Comparison of ENCODE assay signal across 8 cellular contexts in genomic region chr1:43388021-43388575, GRCh38. TPM values are rescaled to one million over a fixed set of nuclear protein-coding genes. Genes with fewer than 3 reads are reported as not detected.
DNase-seq lines count a peak whose midpoint lies in the region; ATAC-seq and TF ChIP-seq lines count a peak whose summit lies in the region.

No MANE protein-coding gene starts in this region.

- no peak overlapping the region for H2AFZ ChIP-seq in SK-N-SH (ENCODE audit: low read depth)
- H2AFZ ChIP-seq in SU-DHL-6 (ENCODE audit: low read depth, low read length, severe bottlenecking), result no peak overlapping the region

- 0 out of 2 replicates have a peak overlapping the region, but pooled peaks have one; percentile 84 for H3K9ac ChIP-seq in SK-N-SH
- 0 out of 2 replicates have a peak overlapping the region, but pooled peaks have one; percentile 75 for H3K9ac ChIP-seq in SU-DHL-6 (ENCODE audit: low read length)
- H3K9ac ChIP-seq in skeletal muscle satellite cell (ENCODE audit: low read depth, low read length), result peak overlapping the region; percentile 96

- no peak overlapping the region for H3K27ac ChIP-seq in SK-N-SH (ENCODE audit: low read depth in 2 of 2, low read length in 1 of 2)
- no peak overlapping the region for H3K27ac ChIP-seq in SU-DHL-6 (ENCODE audit: low read depth, low read length)

- no peaks in the 10 kb centered on the region for H3K9me3 ChIP-seq in SK-N-SH
- no peaks in the 10 kb centered on the region for H3K9me3 ChIP-seq in SU-DHL-6 (ENCODE audit: insufficient read depth, low read length)
- H3K9me3 ChIP-seq in skeletal muscle satellite cell (replicated peaks; ENCODE audit: low read length), result no peaks in the 10 kb centered on the region

- no peak for TF ChIP-seq EP300 in SK-N-SH (IDR thresholded peaks at IDR 0.05; ENCODE audit: borderline replicate concordance in 1 of 2, low read depth in 1 of 2, low read length in 1 of 2)

- TF ChIP-seq RAD21 in SK-N-SH (IDR thresholded peaks at IDR 0.05; ENCODE audit: low read length), result no peak

- H3K36me3 ChIP-seq in SK-N-SH (replicated peaks in 1 of 2; ENCODE audit: control insufficient read depth in 1 of 2, insufficient read depth in 2 of 2, low read length in 1 of 2) (peaks cover 47 to 49% of the 10 kb centered on the region in 2 experiments), SU-DHL-6 (ENCODE audit: low read length) (no peaks in the 10 kb centered on the region), skeletal muscle satellite cell (ENCODE audit: insufficient read depth, low read length) (peaks cover 50% of the 10 kb centered on the region)

- no peaks in the 10 kb centered on the region for H3K9me2 ChIP-seq in SK-N-SH
- no peaks in the 10 kb centered on the region for H3K9me2 ChIP-seq in SU-DHL-6 (replicated peaks; ENCODE audit: insufficient read depth, low read length)

- 80% methylated on average over 4 of the region's 4 CpGs for WGBS in SK-N-SH (ENCODE audit: low lambda C conversion rate)

- no peak for DNase-seq in SK-N-SH

- peak overlapping the region; percentile 80 for H3K4me2 ChIP-seq in SK-N-SH
- H3K4me2 ChIP-seq in SU-DHL-6 (ENCODE audit: low read depth, low read length, poor library complexity, severe bottlenecking), result peak overlapping the region; percentile 86
- H3K4me2 ChIP-seq in skeletal muscle satellite cell (ENCODE audit: low read length), result peak overlapping the region; percentile 89

- H3K4me1 ChIP-seq in SK-N-SH (ENCODE audit: control insufficient read depth in 1 of 2, insufficient read depth in 2 of 2, low read depth in 1 of 2, low read length in 1 of 2), result peaks cover 15 to 19% of the 10 kb centered on the region in 2 experiments; a peak in 3 of 4 replicates
- H3K4me1 ChIP-seq in skeletal muscle satellite cell (ENCODE audit: control insufficient read depth, insufficient read depth, low read length), result peaks cover 20% of the 10 kb centered on the region

- ATAC-seq in SK-N-SH treated with all-trans-retinoic acid at 6 μM for 48 hours (no peak), esophagus mucosa (peak; percentile 90), GM19452 (IDR thresholded peaks at IDR 0.05; ENCODE audit: unreplicated experiment) (no peak), GM21737 (IDR thresholded peaks at IDR 0.05; ENCODE audit: unreplicated experiment) (no peak), GM19455 (IDR thresholded peaks at IDR 0.05; ENCODE audit: unreplicated experiment) (no peak)

- TF ChIP-seq CTCF in SK-N-SH (IDR thresholded peaks at IDR 0.05) (no peak), SU-DHL-6 (IDR thresholded peaks at IDR 0.05; ENCODE audit: insufficient read depth, low read length, poor library complexity, severe bottlenecking) (no peak)

- no peaks in the 10 kb centered on the region for H4K20me1 ChIP-seq in SK-N-SH (ENCODE audit: insufficient read depth)
- H4K20me1 ChIP-seq in SU-DHL-6 (ENCODE audit: low read depth, low read length), result no peaks in the 10 kb centered on the region

- peak overlapping the region; percentile 82 to 83; a peak in 3 of 4 replicates for H3K4me3 ChIP-seq in SK-N-SH (ENCODE audit: low read depth in 2 of 2, low read length in 1 of 2)
- no peak overlapping the region for H3K4me3 ChIP-seq in SU-DHL-6 (ENCODE audit: insufficient read depth, low read length, poor library complexity, severe bottlenecking)
- H3K4me3 ChIP-seq in skeletal muscle satellite cell (ENCODE audit: low read length), result peak overlapping the region; percentile 99

- H3K79me2 ChIP-seq in SK-N-SH (ENCODE audit: insufficient read depth) (peaks cover 64% of the 10 kb centered on the region), SU-DHL-6 (ENCODE audit: insufficient read depth, low read length) (peaks cover 34% of the 10 kb centered on the region)

- no peaks in the 10 kb centered on the region for H3K27me3 ChIP-seq in SK-N-SH (ENCODE audit: insufficient read depth)
- no peaks in the 10 kb centered on the region for H3K27me3 ChIP-seq in SU-DHL-6 (ENCODE audit: low read length)
- no peaks in the 10 kb centered on the region for H3K27me3 ChIP-seq in skeletal muscle satellite cell (ENCODE audit: control insufficient read depth, insufficient read depth, low read length)

- H3F3A ChIP-seq in SK-N-SH (replicated peaks; ENCODE audit: insufficient read depth) (no peaks in the 10 kb centered on the region), SU-DHL-6 (ENCODE audit: insufficient read depth) (no peaks in the 10 kb centered on the region)

- POLR2A ChIA-PET in SK-N-SH (lab: Yijun Ruan, JAX), result interaction anchor here (1.3 kb wide), 1 partner anchor 29 kb away, joined by 4 read pairs; the partner anchor contains the start of gene CDC20

- CTCF ChIA-PET in SK-N-SH (lab: Yijun Ruan, JAX), result interaction anchor here (1.0 to 1.7 kb wide), 4 partner anchors 161 to 547 kb away, joined by 3 to 8 read pairs (median 3); no protein-coding TSS in a partner anchor

TF ChIP-seq in SK-N-SH, 30 proteins besides CTCF, POLR2A, EP300 and RAD21:
- TF ChIP-seq FOSL2 (IDR thresholded peaks at IDR 0.05; ENCODE audit: borderline replicate concordance, low read depth) (no peak), CHD2 (IDR thresholded peaks at IDR 0.05; ENCODE audit: low read length, partially characterized antibody) (no peak), SMC3 (IDR thresholded peaks at IDR 0.05; ENCODE audit: low read depth, low read length) (no peak), USF1 (IDR thresholded peaks at IDR 0.05; ENCODE audit: borderline replicate concordance, low read depth) (no peak)

TF ChIP-seq in SK-N-SH treated with all-trans-retinoic acid at 6 μM for 48 hours, 23 proteins besides CTCF, POLR2A, EP300 and RAD21 (continues in another document):
- TF ChIP-seq OSR1 (CRISPR knock-in tag; IDR thresholded peaks at IDR 0.05) (no peak), ZNF8 (CRISPR knock-in tag; IDR thresholded peaks at IDR 0.05) (no peak), ZC3H10 (CRISPR knock-in tag; IDR thresholded peaks at IDR 0.05) (no peak), TSHZ2 (CRISPR knock-in tag; IDR thresholded peaks at IDR 0.05) (no peak), CREB5 (CRISPR knock-in tag; IDR thresholded peaks at IDR 0.05; ENCODE audit: low read depth) (no peak), TCF4 (CRISPR knock-in tag; IDR thresholded peaks at IDR 0.05; ENCODE audit: borderline replicate concordance) (no peak), PPARA (CRISPR knock-in tag; IDR thresholded peaks at IDR 0.05; ENCODE audit: borderline replicate concordance) (no peak), TOX (CRISPR knock-in tag; IDR thresholded peaks at IDR 0.05; ENCODE audit: borderline replicate concordance) (no peak), SNAI2 (CRISPR knock-in tag; IDR thresholded peaks at IDR 0.05) (no peak)

RNA-seq across cellular contexts. Expression of gene MED8, which starts 1.5 kb away (rescaled TPM):
- 33.7 and 42.9 TPM in 2 replicates for polyA plus RNA-seq in SK-N-SH (2012; rRNA removed)
- 36.8 and 38.5 TPM in 2 replicates for polyA plus RNA-seq in SK-N-SH (2012; cell fraction: cytosol; rRNA removed)
- polyA plus RNA-seq in SK-N-SH (2012; cell fraction: nucleus; rRNA removed), result 38.9 and 52.9 TPM in 2 replicates
- 46.0 TPM for total RNA-seq in esophagus mucosa
- 56.3 and 59.2 TPM in 2 replicates for total RNA-seq in skeletal muscle satellite cell (2012; rRNA removed)

RNA-seq across cellular contexts. Expression of gene SZT2, which starts 1.6 kb away (rescaled TPM):
- 11.1 and 12.9 TPM in 2 replicates for polyA plus RNA-seq in SK-N-SH (2012; rRNA removed)
- 2.8 and 4.0 TPM in 2 replicates for polyA plus RNA-seq in SK-N-SH (2012; cell fraction: cytosol; rRNA removed)
- 52.0 and 57.1 TPM in 2 replicates for polyA plus RNA-seq in SK-N-SH (2012; cell fraction: nucleus; rRNA removed)
- total RNA-seq in esophagus mucosa, result 22.0 TPM
- total RNA-seq in skeletal muscle satellite cell (2012; rRNA removed), result 23.6 and 26.6 TPM in 2 replicates

RNA-seq across cellular contexts. Expression of gene ELOVL1, which starts 20.3 kb away (rescaled TPM):
- polyA plus RNA-seq in SK-N-SH (2012; rRNA removed), result 127 and 182 TPM in 2 replicates
- polyA plus RNA-seq in SK-N-SH (2012; cell fraction: cytosol; rRNA removed), result 90.5 and 113 TPM in 2 replicates
- polyA plus RNA-seq in SK-N-SH (2012; cell fraction: nucleus; rRNA removed), result 75.9 and 117 TPM in 2 replicates
- 172 TPM for total RNA-seq in esophagus mucosa
- total RNA-seq in skeletal muscle satellite cell (2012; rRNA removed), result 44.9 and 69.9 TPM in 2 replicates

RNA-seq across cellular contexts. Expression of gene CDC20, which starts 29.3 kb away (rescaled TPM):
- polyA plus RNA-seq in SK-N-SH (2012; rRNA removed), result 56.1 and 82.7 TPM in 2 replicates
- polyA plus RNA-seq in SK-N-SH (2012; cell fraction: cytosol; rRNA removed), result 36.0 and 52.4 TPM in 2 replicates
- 56.6 and 58.4 TPM in 2 replicates for polyA plus RNA-seq in SK-N-SH (2012; cell fraction: nucleus; rRNA removed)
- total RNA-seq in esophagus mucosa, result 76.2 TPM
- 61.3 and 82.3 TPM in 2 replicates for total RNA-seq in skeletal muscle satellite cell (2012; rRNA removed)

RNA-seq across cellular contexts. Expression of gene MPL, which starts 50.5 kb away (rescaled TPM):
- not detected in 2 replicates for polyA plus RNA-seq in SK-N-SH (2012; rRNA removed)
- not detected in 2 replicates for polyA plus RNA-seq in SK-N-SH (2012; cell fraction: cytosol; rRNA removed)
- not detected in 2 replicates for polyA plus RNA-seq in SK-N-SH (2012; cell fraction: nucleus; rRNA removed)
- 0.48 TPM for total RNA-seq in esophagus mucosa
- total RNA-seq in skeletal muscle satellite cell (2012; rRNA removed), result not detected in 2 replicates
